Comparison of ENCODE assay signal across 8 cellular contexts in genomic region chr1:110765640-110766335, GRCh38.
DNase-seq lines count a peak whose midpoint lies in the region; ATAC-seq and TF ChIP-seq lines count a peak whose summit lies in the region.

No MANE protein-coding gene starts in this region.

- H3K4me3 ChIP-seq in DOHH2 (ENCODE audit: low read length) (peak overlapping the region; percentile 3; the same call in 1 of the 2 replicates), KMS-11 (IDR thresholded peaks at IDR 0.05; ENCODE audit: insufficient read depth, low read depth, low read length) (no peak overlapping the region), Peyer's patch (no peak overlapping the region), left ventricle myocardium inferior (no peak overlapping the region), spleen (no peak overlapping the region)

- TF ChIP-seq POLR2A in Peyer's patch (IDR thresholded peaks at IDR 0.05), result no peak
- no peak for TF ChIP-seq POLR2A in spleen (IDR thresholded peaks at IDR 0.05)

- no peaks in the 10 kb centered on the region for H3K9me3 ChIP-seq in DOHH2 (ENCODE audit: control insufficient read depth, insufficient read depth, low read length)
- no peaks in the 10 kb centered on the region for H3K9me3 ChIP-seq in Peyer's patch
- no peaks in the 10 kb centered on the region for H3K9me3 ChIP-seq in left ventricle myocardium inferior (replicated peaks)
- no peaks in the 10 kb centered on the region for H3K9me3 ChIP-seq in spleen

- H3K4me1 ChIP-seq in DOHH2 (ENCODE audit: control insufficient read depth, low read length), result peaks cover 33% of the 10 kb centered on the region
- H3K4me1 ChIP-seq in KMS-11 (ENCODE audit: low read depth, poor library complexity, severe bottlenecking), result peaks cover 12% of the 10 kb centered on the region
- no peaks in the 10 kb centered on the region for H3K4me1 ChIP-seq in Peyer's patch
- no peaks in the 10 kb centered on the region for H3K4me1 ChIP-seq in left ventricle myocardium inferior
- peaks cover 0 to 8% (median 2%) of the 10 kb centered on the region in 6 donors for H3K4me1 ChIP-seq in spleen

- POLR2A ChIA-PET in activated naive CD8-positive, alpha-beta T cell treated with anti-CD3 and anti-CD28 coated beads, Interleukin-2, amount 10 ng/mL, durations not matched to agents 7 days and 5 days (lab: Charles Lee), result interaction anchor here (0.7 to 3.0 kb wide), 8 partner anchors 17 to 335 kb away, joined by 3 to 26 read pairs (median 4); partner anchors contain the start of gene KCNA3

- H3K4me1 Mint-ChIP-seq in activated naive CD8-positive, alpha-beta T cell treated with anti-CD3 and anti-CD28 coated beads, Interleukin-2, amount 10 ng/mL, durations not matched to agents 7 days and 5 days, result peaks cover 10% of the 10 kb centered on the region

- 21 to 23% (median 21%) methylated on average over 5 of the region's 5 CpGs for WGBS in spleen, 5 donors

- H3K27ac ChIP-seq in DOHH2 (ENCODE audit: low read depth, low read length) (no peak overlapping the region), KMS-11 (no peak overlapping the region), Peyer's patch (no peak overlapping the region), left ventricle myocardium inferior (replicated peaks) (no peak overlapping the region), spleen (no peak overlapping the region)

- no peaks in the 10 kb centered on the region for H3K9me2 ChIP-seq in DOHH2 (replicated peaks; ENCODE audit: control insufficient read depth, low read length)

- H3K36me3 Mint-ChIP-seq in activated naive CD8-positive, alpha-beta T cell treated with anti-CD3 and anti-CD28 coated beads, Interleukin-2, amount 10 ng/mL, durations not matched to agents 7 days and 5 days, result no peaks in the 10 kb centered on the region

- no peaks in the 10 kb centered on the region for H3K9me3 Mint-ChIP-seq in activated naive CD8-positive, alpha-beta T cell treated with anti-CD3 and anti-CD28 coated beads, Interleukin-2, amount 10 ng/mL, durations not matched to agents 7 days and 5 days

- peaks cover 31% of the 10 kb centered on the region for H3K27me3 Mint-ChIP-seq in activated naive CD8-positive, alpha-beta T cell treated with anti-CD3 and anti-CD28 coated beads, Interleukin-2, amount 10 ng/mL, durations not matched to agents 7 days and 5 days

- peak overlapping the region; percentile 32 for H3K27ac Mint-ChIP-seq in activated naive CD8-positive, alpha-beta T cell treated with anti-CD3 and anti-CD28 coated beads, Interleukin-2, amount 10 ng/mL, durations not matched to agents 7 days and 5 days

- no peaks in the 10 kb centered on the region for H3K27me3 ChIP-seq in DOHH2 (ENCODE audit: control insufficient read depth, low read length)
- no peaks in the 10 kb centered on the region for H3K27me3 ChIP-seq in KMS-11 (ENCODE audit: insufficient read depth, low read depth)
- H3K27me3 ChIP-seq in Peyer's patch, result no peaks in the 10 kb centered on the region
- H3K27me3 ChIP-seq in left ventricle myocardium inferior (ENCODE audit: low read depth), result peaks cover 85% of the 10 kb centered on the region
- peaks cover 0 to 7% (median 0%) of the 10 kb centered on the region in 7 donors for H3K27me3 ChIP-seq in spleen (replicated peaks in 1 of 7)

- H3K4me2 ChIP-seq in DOHH2 (ENCODE audit: low read length), result peak overlapping the region; percentile 36
- H3K4me2 ChIP-seq in KMS-11, result peak overlapping the region; percentile 72

- H3F3A ChIP-seq in DOHH2 (ENCODE audit: control insufficient read depth, insufficient read depth), result no peaks in the 10 kb centered on the region

- no peak overlapping the region for H3K9ac ChIP-seq in KMS-11

- peak overlapping the region; percentile 58; the same call in 1 of the 2 replicates for H2AFZ ChIP-seq in KMS-11 (ENCODE audit: low read depth)

- peak; percentile 78 for ATAC-seq in activated naive CD8-positive, alpha-beta T cell treated with anti-CD3 and anti-CD28 coated beads, Interleukin-2, amount 10 ng/mL, durations not matched to agents 7 days and 5 days (ENCODE audit: low read depth)
- ATAC-seq in HG03521 (IDR thresholded peaks at IDR 0.05; ENCODE audit: unreplicated experiment), result no peak
- no peak for ATAC-seq in GM19324 (IDR thresholded peaks at IDR 0.05; ENCODE audit: low FRiP score, unreplicated experiment)

- intact Hi-C loops in left ventricle myocardium inferior (cut with micrococcal nuclease) (loop anchor here (5.0 kb wide), 1 partner anchor 133 kb away; no protein-coding TSS in a partner anchor), spleen (cut with DNase I; ENCODE audit: low total_unique reads) (loop anchor here (5.0 kb wide), 1 partner anchor 133 kb away; no protein-coding TSS in a partner anchor)

- peak overlapping the region; percentile 58 for H3K4me3 Mint-ChIP-seq in activated naive CD8-positive, alpha-beta T cell treated with anti-CD3 and anti-CD28 coated beads, Interleukin-2, amount 10 ng/mL, durations not matched to agents 7 days and 5 days

- H3K36me3 ChIP-seq in DOHH2 (ENCODE audit: control insufficient read depth, low read length), result no peaks in the 10 kb centered on the region
- H3K36me3 ChIP-seq in KMS-11 (ENCODE audit: insufficient read depth), result no peaks in the 10 kb centered on the region
- no peaks in the 10 kb centered on the region for H3K36me3 ChIP-seq in Peyer's patch
- H3K36me3 ChIP-seq in left ventricle myocardium inferior, result no peaks in the 10 kb centered on the region
- no peaks in the 10 kb centered on the region for H3K36me3 ChIP-seq in spleen

- H3K79me2 ChIP-seq in DOHH2 (ENCODE audit: control insufficient read depth, low read length), result no peaks in the 10 kb centered on the region
- no peaks in the 10 kb centered on the region for H3K79me2 ChIP-seq in KMS-11 (ENCODE audit: insufficient read depth, low read depth)

- TF ChIP-seq CTCF in DOHH2 (IDR thresholded peaks at IDR 0.05; ENCODE audit: low read depth, low read length, poor library complexity, severe bottlenecking) (peak; percentile 83), KMS-11 (conservative IDR thresholded peaks at IDR 0.05; ENCODE audit: low read depth, low read length) (peak; percentile 76), Peyer's patch (IDR thresholded peaks at IDR 0.05) (peak; percentile 70 to 90 (median 73)), left ventricle myocardium inferior (IDR thresholded peaks at IDR 0.05; ENCODE audit: borderline replicate concordance) (peak; percentile 86), spleen (IDR thresholded peaks at IDR 0.05 in 8 of 11, conservative IDR thresholded peaks at IDR 0.05 in 3 of 11) (peak; percentile 81 to 93 (median 87))

- H4K20me1 ChIP-seq in DOHH2 (ENCODE audit: control insufficient read depth, insufficient read depth, low read depth, low read length), result no peaks in the 10 kb centered on the region
- H4K20me1 ChIP-seq in KMS-11 (ENCODE audit: insufficient read depth), result no peaks in the 10 kb centered on the region

- DNase-seq in Peyer's patch (peak in 2 of 3 donors; percentile 35 to 70), left ventricle myocardium inferior (no peak), spleen (no peak)
- DNase-seq in activated naive CD8-positive, alpha-beta T cell treated with anti-CD3 and anti-CD28 coated beads, Interleukin-2, amount 10 ng/mL, durations not matched to agents 7 days and 5 days, result no peak

Comparison
In these comparisons a context has a peak if more than half of its experiments do, and no peak if none do; other contexts are left out.
1. DNase-seq: peak in Peyer's patch (2 of 3); none in activated naive CD8-positive, alpha-beta T cell treated with anti-CD3 and anti-CD28 coated beads, Interleukin-2, amount 10 ng/mL, durations not matched to agents 7 days and 5 days (single experiment), left ventricle myocardium inferior (single experiment) and spleen (single experiment).
2. Peak in every context shown above with its lines, with median percentiles within 50 percentile points of each other: CTCF ChIP-seq.